8 cellular contexts compared by ENCODE assay signal in the genomic region with DNA sequence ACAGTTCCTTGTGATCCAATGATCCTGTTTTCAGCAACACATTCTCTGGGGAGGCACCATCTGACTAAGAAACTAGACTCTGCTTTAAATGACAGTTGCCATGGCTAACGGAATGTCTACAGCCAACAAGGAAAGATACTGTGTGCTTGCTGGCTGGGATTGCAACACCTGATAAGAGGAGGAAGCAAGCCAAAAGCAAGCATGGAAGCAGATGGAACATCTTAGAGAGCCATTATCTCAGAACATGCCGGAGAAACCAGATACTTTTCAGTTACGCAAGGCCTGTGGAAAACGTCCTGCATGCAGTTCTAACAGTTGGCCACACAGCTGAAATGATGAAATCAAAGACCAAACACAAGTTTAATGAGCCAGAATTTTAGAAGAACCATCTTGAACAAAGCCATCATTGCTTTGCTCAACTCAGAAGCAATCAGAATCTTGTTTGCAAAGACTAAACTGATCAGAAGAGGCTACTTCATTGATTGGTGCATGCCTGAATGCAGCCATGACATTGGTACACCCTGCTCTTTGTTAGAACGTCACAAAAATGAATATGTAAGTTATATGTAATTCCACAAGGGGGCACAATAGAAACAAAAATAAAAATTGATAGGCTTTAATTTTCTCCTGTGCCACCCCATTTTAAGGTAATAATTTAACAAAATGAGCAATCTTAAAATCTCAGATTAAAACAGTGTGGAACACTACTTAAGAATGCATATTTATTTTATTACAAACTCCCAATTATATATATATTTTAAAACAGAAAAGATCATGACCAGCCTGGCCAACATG. TPM values are rescaled to one million over a fixed set of nuclear protein-coding genes. Genes with fewer than 3 reads are reported as not detected.
DNase-seq lines count a peak whose midpoint lies in the region; ATAC-seq and TF ChIP-seq lines count a peak whose summit lies in the region.

No MANE protein-coding gene starts in this region.

- H3K9me3 ChIP-seq in BE2C = no peaks in the 10 kb centered on the region
- H3K9me3 ChIP-seq in neutrophil = no peaks in the 10 kb centered on the region

- H3K27ac ChIP-seq in neutrophil = peak overlapping the region; percentile 26

- TF ChIP-seq CTCF in BE2C (IDR thresholded peaks at IDR 0.05; ENCODE audit: low read depth, low read length) (peak; percentile 61), GM13976 (IDR thresholded peaks at IDR 0.05; ENCODE audit: borderline replicate concordance, control extremely low read depth, extremely low read depth, insufficient read depth, missing control alignments) (peak; percentile 23), WI38 (IDR thresholded peaks at IDR 0.05; ENCODE audit: low read depth, low read length) (peak; percentile 54), foreskin fibroblast (IDR thresholded peaks at IDR 0.05; ENCODE audit: low read depth, low read length) (peak; percentile 29), neutrophil (IDR thresholded peaks at IDR 0.05) (peak; percentile 67)

- in situ Hi-C loops in GM13976 (cut with MboI; ENCODE audit: low sequenced_read_pairs, unreplicated experiment) = loop anchor here (10.0 kb wide), 1 partner anchor 146 kb away; no protein-coding TSS in a partner anchor

- peak; percentile 77 for ATAC-seq in HG02759 (IDR thresholded peaks at IDR 0.05; ENCODE audit: unreplicated experiment)

- DNase-seq in BE2C (peak; percentile 51), GM13976 (ENCODE audit: low spot score) (peak; percentile 69), NCI-H2171 (lab: John Stamatoyannopoulos, UW) (peak; percentile 79), foreskin fibroblast (peak; percentile 96)
- DNase-seq in activated effector memory CD4-positive, alpha-beta T cell treated with anti-CD3 and anti-CD28 coated beads, Interleukin-2, amount 50 U/mL, for 16 hours = no peak

- H3K4me1 ChIP-seq in BE2C = no peaks in the 10 kb centered on the region
- H3K4me1 ChIP-seq in neutrophil (ENCODE audit: control insufficient read depth in 1 of 2, insufficient read depth in 1 of 2, low read depth in 1 of 2, low read length in 1 of 2) = peaks cover 10 to 11% of the 10 kb centered on the region in 2 experiments

- H3K4me3 ChIP-seq in BE2C (ENCODE audit: low read depth, low read length) (peak overlapping the region; percentile 30), WI38 (ENCODE audit: low read depth, low read length) (0 out of 2 replicates have a peak overlapping the region, but pooled peaks have one; percentile 14), foreskin fibroblast (ENCODE audit: low read depth in 1 of 2, low read length in 2 of 2) (peak overlapping the region in 1 of 2 donors; percentile 9), neutrophil (ENCODE audit: low read depth in 1 of 2, low read length in 1 of 2) (no peak overlapping the region)

- H3K36me3 ChIP-seq in BE2C (no peaks in the 10 kb centered on the region), neutrophil (no peaks in the 10 kb centered on the region)

- H3K27me3 ChIP-seq in BE2C (no peaks in the 10 kb centered on the region), neutrophil (no peaks in the 10 kb centered on the region)

RNA-seq across cellular contexts. Expression of a gene that starts 50.8 kb away (rescaled TPM):
- polyA plus RNA-seq in BE2C (2012; ENCODE audit: insufficient read depth, insufficient read length, low read depth) = not detected

RNA-seq across cellular contexts. Expression of a gene that starts 57.9 kb away (rescaled TPM):
- polyA plus RNA-seq in BE2C (2012; ENCODE audit: insufficient read depth, insufficient read length, low read depth) = 35.1 TPM

Comparison
In these comparisons a context has a peak if more than half of its experiments do, and no peak if none do; other contexts are left out.
1. H3K4me3 ChIP-seq: peak in BE2C (single experiment) and WI38 (single experiment); none in neutrophil (0 of 2).
2. Peak in every context shown above with its lines, with median percentiles within 50 percentile points of each other: CTCF ChIP-seq.